In genomic region chr3:27730774-27731659, GRCh38 we compare ENCODE assay signal across 2 cellular contexts.
TF ChIP-seq lines count a peak whose summit lies in the region.

No MANE protein-coding gene starts in this region.

TF ChIP-seq in A549, 52 proteins besides CTCF, POLR2A, EP300 and RAD21 (continued from another document):
- TF ChIP-seq REST (IDR thresholded peaks at IDR 0.05) (no peak), GATA3 (IDR thresholded peaks at IDR 0.05; ENCODE audit: borderline replicate concordance) (no peak), BHLHE40 (IDR thresholded peaks at IDR 0.05; ENCODE audit: low read depth, low read length) (no peak), ZC3H11A (IDR thresholded peaks at IDR 0.05) (no peak), HES2 (IDR thresholded peaks at IDR 0.05) (no peak), ZNF302 (CRISPR knock-in tag; IDR thresholded peaks at IDR 0.05) (no peak), EHMT2 (IDR thresholded peaks at IDR 0.05; ENCODE audit: low read depth) (no peak), KDM5A (IDR thresholded peaks at IDR 0.05) (no peak), CHD4 (IDR thresholded peaks at IDR 0.05; ENCODE audit: borderline replicate concordance) (no peak), BCL3 (IDR thresholded peaks at IDR 0.05) (no peak), CHD2 (IDR thresholded peaks at IDR 0.05; ENCODE audit: low read length, partially characterized antibody) (no peak), ATOH8 (CRISPR knock-in tag; IDR thresholded peaks at IDR 0.05; ENCODE audit: low read depth) (no peak), PBX3 (IDR thresholded peaks at IDR 0.05) (no peak), CEBPB (IDR thresholded peaks at IDR 0.05) (no peak), SREBF2 (IDR thresholded peaks at IDR 0.05) (no peak), JUNB (IDR thresholded peaks at IDR 0.05) (no peak)
- TF ChIP-seq, protein P1, sequence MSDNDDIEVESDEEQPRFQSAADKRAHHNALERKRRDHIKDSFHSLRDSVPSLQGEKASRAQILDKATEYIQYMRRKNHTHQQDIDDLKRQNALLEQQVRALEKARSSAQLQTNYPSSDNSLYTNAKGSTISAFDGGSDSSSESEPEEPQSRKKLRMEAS (IDR thresholded peaks at IDR 0.05), result no peak

TF ChIP-seq in GM23338, 12 proteins besides CTCF, POLR2A, EP300 and RAD21 (continued from another document):
- TF ChIP-seq EZH2 (IDR thresholded peaks at IDR 0.05; ENCODE audit: low read depth, unreplicated experiment), result peak; percentile 68
